1 cellular context compared by ENCODE assay signal in the genomic region with DNA sequence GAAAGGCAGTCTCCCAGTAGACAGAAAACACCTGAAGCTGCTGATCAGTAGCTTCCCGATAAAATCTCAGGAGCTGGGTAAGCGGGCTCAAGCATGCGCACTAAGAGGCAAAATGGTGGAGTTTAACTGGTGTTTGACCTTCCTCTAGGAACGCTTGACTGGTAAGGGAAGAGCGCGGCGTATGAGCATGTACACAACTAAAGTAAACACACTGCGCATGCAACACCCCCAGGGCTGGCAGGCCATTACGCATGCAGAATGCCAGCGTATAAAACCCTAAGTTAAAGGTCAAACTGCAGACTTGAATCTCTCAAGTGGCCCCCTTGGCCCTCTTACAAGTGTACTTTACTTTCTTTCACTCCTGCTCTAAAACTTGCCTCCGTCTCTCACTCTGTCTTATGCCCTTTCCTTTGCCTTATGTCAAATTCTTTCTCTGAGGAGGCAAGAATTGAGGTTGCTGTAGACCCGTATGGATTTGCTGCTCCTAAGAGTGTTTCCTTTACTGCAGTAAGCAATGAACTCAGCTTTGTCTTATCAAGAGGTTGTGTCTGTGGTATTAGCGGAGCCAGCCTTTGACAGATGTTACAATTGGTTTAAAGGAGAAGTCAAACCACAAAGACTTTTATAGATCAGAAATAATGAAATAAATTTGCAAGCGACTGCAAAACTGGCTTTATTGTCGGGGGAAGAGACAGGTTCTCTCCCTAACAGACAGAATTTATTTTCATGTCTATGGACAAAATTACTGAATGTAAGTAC.
TF ChIP-seq lines count a peak whose summit lies in the region.

No MANE protein-coding gene starts in this region.

TF ChIP-seq in GM23338, 12 proteins besides CTCF, POLR2A, EP300 and RAD21:
- TF ChIP-seq, protein P1, sequence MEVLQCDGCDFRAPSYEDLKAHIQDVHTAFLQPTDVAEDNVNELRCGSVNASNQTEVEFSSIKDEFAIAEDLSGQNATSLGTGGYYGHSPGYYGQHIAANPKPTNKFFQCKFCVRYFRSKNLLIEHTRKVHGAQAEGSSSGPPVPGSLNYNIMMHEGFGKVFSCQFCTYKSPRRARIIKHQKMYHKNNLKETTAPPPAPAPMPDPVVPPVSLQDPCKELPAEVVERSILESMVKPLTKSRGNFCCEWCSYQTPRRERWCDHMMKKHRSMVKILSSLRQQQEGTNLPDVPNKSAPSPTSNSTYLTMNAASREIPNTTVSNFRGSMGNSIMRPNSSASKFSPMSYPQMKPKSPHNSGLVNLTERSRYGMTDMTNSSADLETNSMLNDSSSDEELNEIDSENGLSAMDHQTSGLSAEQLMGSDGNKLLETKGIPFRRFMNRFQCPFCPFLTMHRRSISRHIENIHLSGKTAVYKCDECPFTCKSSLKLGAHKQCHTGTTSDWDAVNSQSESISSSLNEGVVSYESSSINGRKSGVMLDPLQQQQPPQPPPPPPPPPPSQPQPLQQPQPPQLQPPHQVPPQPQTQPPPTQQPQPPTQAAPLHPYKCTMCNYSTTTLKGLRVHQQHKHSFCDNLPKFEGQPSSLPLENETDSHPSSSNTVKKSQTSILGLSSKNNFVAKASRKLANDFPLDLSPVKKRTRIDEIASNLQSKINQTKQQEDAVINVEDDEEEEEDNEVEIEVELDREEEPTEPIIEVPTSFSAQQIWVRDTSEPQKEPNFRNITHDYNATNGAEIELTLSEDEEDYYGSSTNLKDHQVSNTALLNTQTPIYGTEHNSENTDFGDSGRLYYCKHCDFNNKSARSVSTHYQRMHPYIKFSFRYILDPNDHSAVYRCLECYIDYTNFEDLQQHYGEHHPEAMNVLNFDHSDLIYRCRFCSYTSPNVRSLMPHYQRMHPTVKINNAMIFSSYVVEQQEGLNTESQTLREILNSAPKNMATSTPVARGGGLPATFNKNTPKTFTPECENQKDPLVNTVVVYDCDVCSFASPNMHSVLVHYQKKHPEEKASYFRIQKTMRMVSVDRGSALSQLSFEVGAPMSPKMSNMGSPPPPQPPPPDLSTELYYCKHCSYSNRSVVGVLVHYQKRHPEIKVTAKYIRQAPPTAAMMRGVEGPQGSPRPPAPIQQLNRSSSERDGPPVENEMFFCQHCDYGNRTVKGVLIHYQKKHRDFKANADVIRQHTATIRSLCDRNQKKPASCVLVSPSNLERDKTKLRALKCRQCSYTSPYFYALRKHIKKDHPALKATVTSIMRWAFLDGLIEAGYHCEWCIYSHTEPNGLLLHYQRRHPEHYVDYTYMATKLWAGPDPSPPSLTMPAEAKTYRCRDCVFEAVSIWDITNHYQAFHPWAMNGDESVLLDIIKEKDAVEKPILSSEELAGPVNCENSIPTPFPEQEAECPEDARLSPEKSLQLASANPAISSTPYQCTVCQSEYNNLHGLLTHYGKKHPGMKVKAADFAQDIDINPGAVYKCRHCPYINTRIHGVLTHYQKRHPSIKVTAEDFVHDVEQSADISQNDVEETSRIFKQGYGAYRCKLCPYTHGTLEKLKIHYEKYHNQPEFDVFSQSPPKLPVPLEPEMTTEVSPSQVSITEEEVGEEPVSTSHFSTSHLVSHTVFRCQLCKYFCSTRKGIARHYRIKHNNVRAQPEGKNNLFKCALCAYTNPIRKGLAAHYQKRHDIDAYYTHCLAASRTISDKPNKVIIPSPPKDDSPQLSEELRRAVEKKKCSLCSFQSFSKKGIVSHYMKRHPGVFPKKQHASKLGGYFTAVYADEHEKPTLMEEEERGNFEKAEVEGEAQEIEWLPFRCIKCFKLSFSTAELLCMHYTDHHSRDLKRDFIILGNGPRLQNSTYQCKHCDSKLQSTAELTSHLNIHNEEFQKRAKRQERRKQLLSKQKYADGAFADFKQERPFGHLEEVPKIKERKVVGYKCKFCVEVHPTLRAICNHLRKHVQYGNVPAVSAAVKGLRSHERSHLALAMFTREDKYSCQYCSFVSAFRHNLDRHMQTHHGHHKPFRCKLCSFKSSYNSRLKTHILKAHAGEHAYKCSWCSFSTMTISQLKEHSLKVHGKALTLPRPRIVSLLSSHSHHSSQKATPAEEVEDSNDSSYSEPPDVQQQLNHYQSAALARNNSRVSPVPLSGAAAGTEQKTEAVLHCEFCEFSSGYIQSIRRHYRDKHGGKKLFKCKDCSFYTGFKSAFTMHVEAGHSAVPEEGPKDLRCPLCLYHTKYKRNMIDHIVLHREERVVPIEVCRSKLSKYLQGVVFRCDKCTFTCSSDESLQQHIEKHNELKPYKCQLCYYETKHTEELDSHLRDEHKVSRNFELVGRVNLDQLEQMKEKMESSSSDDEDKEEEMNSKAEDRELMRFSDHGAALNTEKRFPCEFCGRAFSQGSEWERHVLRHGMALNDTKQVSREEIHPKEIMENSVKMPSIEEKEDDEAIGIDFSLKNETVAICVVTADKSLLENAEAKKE (CRISPR knock-in tag; IDR thresholded peaks at IDR 0.05): no peak
- TF ChIP-seq STAT1 (IDR thresholded peaks at IDR 0.05; ENCODE audit: unreplicated experiment): no peak
- no peak for TF ChIP-seq ZNF114 (CRISPR knock-in tag; IDR thresholded peaks at IDR 0.05)
